Comparison of ENCODE assay signal across 8 cellular contexts in the genomic region with DNA sequence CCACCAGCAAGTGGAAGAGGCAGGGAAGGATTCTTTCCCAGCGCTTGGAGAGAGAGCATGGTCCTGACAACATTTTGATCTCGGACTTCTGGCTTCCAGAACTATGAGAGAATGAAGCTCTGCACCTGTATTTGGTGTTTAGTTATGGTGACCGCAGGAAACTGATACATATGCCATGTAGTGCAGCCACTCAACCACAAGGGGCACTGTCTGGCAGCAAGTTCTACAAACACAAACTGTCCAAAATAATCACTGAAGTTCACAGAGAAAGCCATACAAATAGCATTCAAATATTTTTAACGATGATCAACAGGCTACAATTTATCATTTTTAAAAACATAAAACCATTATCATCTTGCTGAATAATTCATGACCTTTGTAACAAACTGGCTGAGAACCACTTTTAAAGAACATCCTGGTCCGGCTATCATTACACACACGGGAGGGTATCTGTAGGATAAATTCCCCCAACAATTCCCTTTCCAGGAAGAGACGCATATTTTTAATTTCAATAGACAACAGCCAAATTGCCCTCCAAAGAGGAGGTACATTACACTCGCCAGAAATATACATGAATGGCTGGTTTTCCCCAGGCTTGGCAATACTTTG. TPM values are rescaled to one million over a fixed set of nuclear protein-coding genes. Genes with fewer than 3 reads are reported as not detected.
DNase-seq lines count a peak whose midpoint lies in the region; ATAC-seq and TF ChIP-seq lines count a peak whose summit lies in the region.

No MANE protein-coding gene starts in this region.

- H3K9me3 ChIP-seq in lung (ENCODE audit: control insufficient read depth in 2 of 2, insufficient read depth in 1 of 2, low read length in 1 of 2) = no peaks in the 10 kb centered on the region

- no peak overlapping the region for H3K4me3 Mint-ChIP-seq in chondrocyte (ENCODE audit: unreplicated experiment)
- no peak overlapping the region for H3K4me3 Mint-ChIP-seq in stimulated activated naive CD8-positive, alpha-beta T cell treated with anti-CD3 and anti-CD28 coated beads, Interleukin-15, amount 100 ng/mL, for 72 hours

- H3K9me3 Mint-ChIP-seq in chondrocyte (ENCODE audit: low read depth) = no peaks in the 10 kb centered on the region
- no peaks in the 10 kb centered on the region for H3K9me3 Mint-ChIP-seq in stimulated activated naive CD8-positive, alpha-beta T cell treated with anti-CD3 and anti-CD28 coated beads, Interleukin-15, amount 100 ng/mL, for 72 hours

- H3K27me3 ChIP-seq in lung (ENCODE audit: control insufficient read depth, insufficient read depth) = no peaks in the 10 kb centered on the region

- no peaks in the 10 kb centered on the region for H3K36me3 Mint-ChIP-seq in chondrocyte (ENCODE audit: low read depth)

- peak; percentile 97 for TF ChIP-seq CTCF in 22Rv1 (IDR thresholded peaks at IDR 0.05)
- TF ChIP-seq CTCF in GM12872 (IDR thresholded peaks at IDR 0.05; ENCODE audit: insufficient read depth, low read depth, low read length) = peak; percentile 95
- TF ChIP-seq CTCF in WI38 (IDR thresholded peaks at IDR 0.05; ENCODE audit: low read depth, low read length) = peak; percentile 89
- TF ChIP-seq CTCF in chondrocyte (IDR thresholded peaks at IDR 0.05) = peak; percentile 89
- peak; percentile 53 for TF ChIP-seq CTCF in lung (IDR thresholded peaks at IDR 0.05; ENCODE audit: control extremely low read depth, extremely low read depth)

- H3K27ac ChIP-seq in 22Rv1 (no peak overlapping the region), lung (ENCODE audit: low read depth in 1 of 2, low read length in 1 of 2) (peak overlapping the region in 1 of 2 donors; percentile 39)

- H3K27me3 Mint-ChIP-seq in chondrocyte (ENCODE audit: low read depth) = no peaks in the 10 kb centered on the region
- H3K27me3 Mint-ChIP-seq in stimulated activated naive CD8-positive, alpha-beta T cell treated with anti-CD3 and anti-CD28 coated beads, Interleukin-15, amount 100 ng/mL, for 72 hours = no peaks in the 10 kb centered on the region

- peak; percentile 59 for DNase-seq in NCI-H2029 treated with DMSO at 0.1 percent for 48 hours (lab: John Stamatoyannopoulos, UW)
- no peak for DNase-seq in chondrocyte (ENCODE audit: low spot score)
- DNase-seq in lung (ENCODE audit: low spot score) = peak; percentile 67
- peak; percentile 39 to 54 for DNase-seq in stimulated activated naive CD8-positive, alpha-beta T cell treated with anti-CD3 and anti-CD28 coated beads, Interleukin-15, amount 100 ng/mL, for 72 hours

- no peak for ATAC-seq in lung (ENCODE audit: insufficient read depth, low FRiP score)
- peak; percentile 36 for ATAC-seq in stimulated activated naive CD8-positive, alpha-beta T cell treated with anti-CD3 and anti-CD28 coated beads, Interleukin-15, amount 100 ng/mL, for 72 hours
- no peak for ATAC-seq in HG02763 (IDR thresholded peaks at IDR 0.05; ENCODE audit: unreplicated experiment)

- no peak overlapping the region for H3K4me3 ChIP-seq in WI38 (ENCODE audit: low read depth, low read length)
- H3K4me3 ChIP-seq in lung = no peak overlapping the region

- H3K4me1 ChIP-seq in lung (ENCODE audit: control insufficient read depth in 2 of 2, insufficient read depth in 2 of 2, low read length in 2 of 2) = peaks cover 0 to 5% of the 10 kb centered on the region in 2 donors

- H3K4me1 Mint-ChIP-seq in chondrocyte (ENCODE audit: low read depth) = peaks cover 11% of the 10 kb centered on the region
- peaks cover 22% of the 10 kb centered on the region for H3K4me1 Mint-ChIP-seq in stimulated activated naive CD8-positive, alpha-beta T cell treated with anti-CD3 and anti-CD28 coated beads, Interleukin-15, amount 100 ng/mL, for 72 hours

- no peak overlapping the region for H3K27ac Mint-ChIP-seq in chondrocyte (ENCODE audit: unreplicated experiment)
- no peak overlapping the region for H3K27ac Mint-ChIP-seq in stimulated activated naive CD8-positive, alpha-beta T cell treated with anti-CD3 and anti-CD28 coated beads, Interleukin-15, amount 100 ng/mL, for 72 hours

- 26 to 33% methylated on average over 8 of the region's 8 CpGs for WGBS in lung, 2 donors

- no peaks in the 10 kb centered on the region for H3K36me3 ChIP-seq in lung (ENCODE audit: control insufficient read depth in 2 of 2, insufficient read depth in 2 of 2, low read length in 2 of 2)

RNA-seq across cellular contexts. Expression of a gene that starts 9.3 kb away (rescaled TPM):
- 3.4 to 7.4 TPM (median 3.5 TPM) in 3 replicates for total RNA-seq in chondrocyte
- 1 to 10 TPM in 1 of 2 donors, under 1 TPM in 1; 0.23 to 5.1 TPM for total RNA-seq in lung
- 1 to 10 TPM; 4.2 to 9.0 TPM for polyA plus RNA-seq in lung

RNA-seq across cellular contexts. Expression of a gene that starts 31.0 kb away (rescaled TPM):
- total RNA-seq in chondrocyte = 17.1 to 23.1 TPM (median 17.8 TPM) in 3 replicates
- total RNA-seq in lung = 10 to 100 TPM; 14.4 to 23.7 TPM
- polyA plus RNA-seq in lung = 1 to 10 TPM; 5.2 to 8.0 TPM

RNA-seq across cellular contexts. Expression of a gene that starts 55.8 kb away (rescaled TPM):
- total RNA-seq in chondrocyte (17.6 to 23.6 TPM (median 19.7 TPM) in 3 replicates), lung (10 to 100 TPM; 36.1 to 77.6 TPM)
- polyA plus RNA-seq in lung = 100 to 1,000 TPM in 1 of 2 donors, 10 to 100 TPM in 1; 71.3 to 158 TPM
